ENCODE assay signal across 1 cellular context in the genomic region with DNA sequence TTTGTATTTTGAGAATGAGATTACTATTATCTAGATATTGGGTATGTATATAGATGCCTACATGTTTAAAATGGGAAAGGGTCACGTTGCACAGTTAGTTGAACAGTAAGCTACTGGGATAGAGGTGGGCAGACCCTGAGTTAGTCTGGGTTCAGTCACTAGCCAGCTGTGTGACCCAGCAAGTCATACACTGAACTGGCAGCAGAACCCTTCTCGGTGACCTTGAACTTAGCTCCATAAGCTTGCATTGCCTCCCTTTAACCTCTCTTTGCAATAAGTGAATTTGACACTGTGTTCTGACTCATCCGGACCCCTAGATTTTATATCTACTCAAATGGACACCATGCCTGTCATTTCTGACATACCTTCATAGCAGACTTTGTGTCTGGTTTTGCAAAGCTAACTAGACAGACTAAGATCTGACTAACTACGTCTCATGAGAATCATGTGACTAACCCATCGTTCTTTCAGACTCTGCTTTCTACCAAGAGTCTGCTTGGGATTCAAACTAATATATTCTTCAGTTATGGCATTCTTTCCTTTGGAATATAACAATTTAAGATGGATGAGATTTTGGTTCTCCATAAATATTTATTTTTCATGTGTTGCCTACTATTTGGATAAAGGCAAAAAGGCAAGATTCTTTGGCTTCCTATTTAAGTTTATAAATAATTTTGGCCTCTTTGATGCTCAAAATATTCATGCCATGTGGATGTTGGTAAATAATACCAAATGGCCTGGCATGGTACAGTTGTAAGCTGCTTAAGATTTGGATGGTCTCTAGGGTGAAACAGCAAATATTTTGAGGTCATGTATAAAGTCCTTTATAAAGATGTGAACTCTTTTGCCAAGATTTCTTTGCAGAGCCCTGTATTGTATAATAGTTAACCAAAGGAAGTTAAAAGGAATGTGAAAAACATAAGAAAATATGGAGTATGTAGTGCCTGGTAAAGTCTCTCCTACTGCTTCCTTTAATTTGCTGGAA.
TF ChIP-seq lines count a peak whose summit lies in the region.

No MANE protein-coding gene starts in this region.

TF ChIP-seq in IMR-90, 13 proteins besides CTCF, POLR2A, EP300 and RAD21 (continued from another document):
- TF ChIP-seq, protein P1, sequence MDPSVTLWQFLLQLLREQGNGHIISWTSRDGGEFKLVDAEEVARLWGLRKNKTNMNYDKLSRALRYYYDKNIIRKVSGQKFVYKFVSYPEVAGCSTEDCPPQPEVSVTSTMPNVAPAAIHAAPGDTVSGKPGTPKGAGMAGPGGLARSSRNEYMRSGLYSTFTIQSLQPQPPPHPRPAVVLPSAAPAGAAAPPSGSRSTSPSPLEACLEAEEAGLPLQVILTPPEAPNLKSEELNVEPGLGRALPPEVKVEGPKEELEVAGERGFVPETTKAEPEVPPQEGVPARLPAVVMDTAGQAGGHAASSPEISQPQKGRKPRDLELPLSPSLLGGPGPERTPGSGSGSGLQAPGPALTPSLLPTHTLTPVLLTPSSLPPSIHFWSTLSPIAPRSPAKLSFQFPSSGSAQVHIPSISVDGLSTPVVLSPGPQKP (IDR thresholded peaks at IDR 0.05; ENCODE audit: borderline replicate concordance, low read depth, low read length) = no peak
